In the genomic region with DNA sequence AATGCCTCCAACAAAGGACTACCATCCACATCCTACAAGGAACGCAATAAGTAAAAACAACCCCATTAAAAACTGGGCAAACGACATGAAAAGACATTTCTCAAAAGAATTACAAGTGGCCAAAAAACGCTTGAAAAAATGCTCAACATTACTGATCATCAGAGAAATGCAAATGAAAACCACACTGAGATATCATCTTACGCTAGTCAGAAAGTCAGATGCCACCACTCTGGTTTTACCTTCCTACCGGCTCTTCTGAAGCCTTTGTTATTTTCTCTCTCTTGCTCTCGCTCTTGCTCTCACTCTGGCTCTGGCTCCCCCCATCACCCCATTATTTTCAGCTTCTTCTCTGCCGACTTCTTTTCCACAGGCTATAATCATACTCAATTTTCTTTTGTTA, we compare ENCODE assay signal across 1 cellular context.
TF ChIP-seq lines count a peak whose summit lies in the region.

No MANE protein-coding gene starts in this region.

TF ChIP-seq in GM23338, 12 proteins besides CTCF, POLR2A, EP300 and RAD21 (continued from another document):
- TF ChIP-seq, protein P1, sequence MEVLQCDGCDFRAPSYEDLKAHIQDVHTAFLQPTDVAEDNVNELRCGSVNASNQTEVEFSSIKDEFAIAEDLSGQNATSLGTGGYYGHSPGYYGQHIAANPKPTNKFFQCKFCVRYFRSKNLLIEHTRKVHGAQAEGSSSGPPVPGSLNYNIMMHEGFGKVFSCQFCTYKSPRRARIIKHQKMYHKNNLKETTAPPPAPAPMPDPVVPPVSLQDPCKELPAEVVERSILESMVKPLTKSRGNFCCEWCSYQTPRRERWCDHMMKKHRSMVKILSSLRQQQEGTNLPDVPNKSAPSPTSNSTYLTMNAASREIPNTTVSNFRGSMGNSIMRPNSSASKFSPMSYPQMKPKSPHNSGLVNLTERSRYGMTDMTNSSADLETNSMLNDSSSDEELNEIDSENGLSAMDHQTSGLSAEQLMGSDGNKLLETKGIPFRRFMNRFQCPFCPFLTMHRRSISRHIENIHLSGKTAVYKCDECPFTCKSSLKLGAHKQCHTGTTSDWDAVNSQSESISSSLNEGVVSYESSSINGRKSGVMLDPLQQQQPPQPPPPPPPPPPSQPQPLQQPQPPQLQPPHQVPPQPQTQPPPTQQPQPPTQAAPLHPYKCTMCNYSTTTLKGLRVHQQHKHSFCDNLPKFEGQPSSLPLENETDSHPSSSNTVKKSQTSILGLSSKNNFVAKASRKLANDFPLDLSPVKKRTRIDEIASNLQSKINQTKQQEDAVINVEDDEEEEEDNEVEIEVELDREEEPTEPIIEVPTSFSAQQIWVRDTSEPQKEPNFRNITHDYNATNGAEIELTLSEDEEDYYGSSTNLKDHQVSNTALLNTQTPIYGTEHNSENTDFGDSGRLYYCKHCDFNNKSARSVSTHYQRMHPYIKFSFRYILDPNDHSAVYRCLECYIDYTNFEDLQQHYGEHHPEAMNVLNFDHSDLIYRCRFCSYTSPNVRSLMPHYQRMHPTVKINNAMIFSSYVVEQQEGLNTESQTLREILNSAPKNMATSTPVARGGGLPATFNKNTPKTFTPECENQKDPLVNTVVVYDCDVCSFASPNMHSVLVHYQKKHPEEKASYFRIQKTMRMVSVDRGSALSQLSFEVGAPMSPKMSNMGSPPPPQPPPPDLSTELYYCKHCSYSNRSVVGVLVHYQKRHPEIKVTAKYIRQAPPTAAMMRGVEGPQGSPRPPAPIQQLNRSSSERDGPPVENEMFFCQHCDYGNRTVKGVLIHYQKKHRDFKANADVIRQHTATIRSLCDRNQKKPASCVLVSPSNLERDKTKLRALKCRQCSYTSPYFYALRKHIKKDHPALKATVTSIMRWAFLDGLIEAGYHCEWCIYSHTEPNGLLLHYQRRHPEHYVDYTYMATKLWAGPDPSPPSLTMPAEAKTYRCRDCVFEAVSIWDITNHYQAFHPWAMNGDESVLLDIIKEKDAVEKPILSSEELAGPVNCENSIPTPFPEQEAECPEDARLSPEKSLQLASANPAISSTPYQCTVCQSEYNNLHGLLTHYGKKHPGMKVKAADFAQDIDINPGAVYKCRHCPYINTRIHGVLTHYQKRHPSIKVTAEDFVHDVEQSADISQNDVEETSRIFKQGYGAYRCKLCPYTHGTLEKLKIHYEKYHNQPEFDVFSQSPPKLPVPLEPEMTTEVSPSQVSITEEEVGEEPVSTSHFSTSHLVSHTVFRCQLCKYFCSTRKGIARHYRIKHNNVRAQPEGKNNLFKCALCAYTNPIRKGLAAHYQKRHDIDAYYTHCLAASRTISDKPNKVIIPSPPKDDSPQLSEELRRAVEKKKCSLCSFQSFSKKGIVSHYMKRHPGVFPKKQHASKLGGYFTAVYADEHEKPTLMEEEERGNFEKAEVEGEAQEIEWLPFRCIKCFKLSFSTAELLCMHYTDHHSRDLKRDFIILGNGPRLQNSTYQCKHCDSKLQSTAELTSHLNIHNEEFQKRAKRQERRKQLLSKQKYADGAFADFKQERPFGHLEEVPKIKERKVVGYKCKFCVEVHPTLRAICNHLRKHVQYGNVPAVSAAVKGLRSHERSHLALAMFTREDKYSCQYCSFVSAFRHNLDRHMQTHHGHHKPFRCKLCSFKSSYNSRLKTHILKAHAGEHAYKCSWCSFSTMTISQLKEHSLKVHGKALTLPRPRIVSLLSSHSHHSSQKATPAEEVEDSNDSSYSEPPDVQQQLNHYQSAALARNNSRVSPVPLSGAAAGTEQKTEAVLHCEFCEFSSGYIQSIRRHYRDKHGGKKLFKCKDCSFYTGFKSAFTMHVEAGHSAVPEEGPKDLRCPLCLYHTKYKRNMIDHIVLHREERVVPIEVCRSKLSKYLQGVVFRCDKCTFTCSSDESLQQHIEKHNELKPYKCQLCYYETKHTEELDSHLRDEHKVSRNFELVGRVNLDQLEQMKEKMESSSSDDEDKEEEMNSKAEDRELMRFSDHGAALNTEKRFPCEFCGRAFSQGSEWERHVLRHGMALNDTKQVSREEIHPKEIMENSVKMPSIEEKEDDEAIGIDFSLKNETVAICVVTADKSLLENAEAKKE (CRISPR knock-in tag; IDR thresholded peaks at IDR 0.05): no peak
- TF ChIP-seq ZNF114 (CRISPR knock-in tag; IDR thresholded peaks at IDR 0.05) (no peak), NANOG (IDR thresholded peaks at IDR 0.05; ENCODE audit: borderline replicate concordance) (no peak), POLR2AphosphoS5 (IDR thresholded peaks at IDR 0.05; ENCODE audit: low read depth) (no peak), ZNF331 (CRISPR knock-in tag; IDR thresholded peaks at IDR 0.05; ENCODE audit: low read depth) (no peak), EZH2 (IDR thresholded peaks at IDR 0.05; ENCODE audit: low read depth, unreplicated experiment) (no peak)
- TF ChIP-seq, protein P2, sequence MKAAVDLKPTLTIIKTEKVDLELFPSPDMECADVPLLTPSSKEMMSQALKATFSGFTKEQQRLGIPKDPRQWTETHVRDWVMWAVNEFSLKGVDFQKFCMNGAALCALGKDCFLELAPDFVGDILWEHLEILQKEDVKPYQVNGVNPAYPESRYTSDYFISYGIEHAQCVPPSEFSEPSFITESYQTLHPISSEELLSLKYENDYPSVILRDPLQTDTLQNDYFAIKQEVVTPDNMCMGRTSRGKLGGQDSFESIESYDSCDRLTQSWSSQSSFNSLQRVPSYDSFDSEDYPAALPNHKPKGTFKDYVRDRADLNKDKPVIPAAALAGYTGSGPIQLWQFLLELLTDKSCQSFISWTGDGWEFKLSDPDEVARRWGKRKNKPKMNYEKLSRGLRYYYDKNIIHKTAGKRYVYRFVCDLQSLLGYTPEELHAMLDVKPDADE (IDR thresholded peaks at IDR 0.05): no peak
- TF ChIP-seq, protein P3, sequence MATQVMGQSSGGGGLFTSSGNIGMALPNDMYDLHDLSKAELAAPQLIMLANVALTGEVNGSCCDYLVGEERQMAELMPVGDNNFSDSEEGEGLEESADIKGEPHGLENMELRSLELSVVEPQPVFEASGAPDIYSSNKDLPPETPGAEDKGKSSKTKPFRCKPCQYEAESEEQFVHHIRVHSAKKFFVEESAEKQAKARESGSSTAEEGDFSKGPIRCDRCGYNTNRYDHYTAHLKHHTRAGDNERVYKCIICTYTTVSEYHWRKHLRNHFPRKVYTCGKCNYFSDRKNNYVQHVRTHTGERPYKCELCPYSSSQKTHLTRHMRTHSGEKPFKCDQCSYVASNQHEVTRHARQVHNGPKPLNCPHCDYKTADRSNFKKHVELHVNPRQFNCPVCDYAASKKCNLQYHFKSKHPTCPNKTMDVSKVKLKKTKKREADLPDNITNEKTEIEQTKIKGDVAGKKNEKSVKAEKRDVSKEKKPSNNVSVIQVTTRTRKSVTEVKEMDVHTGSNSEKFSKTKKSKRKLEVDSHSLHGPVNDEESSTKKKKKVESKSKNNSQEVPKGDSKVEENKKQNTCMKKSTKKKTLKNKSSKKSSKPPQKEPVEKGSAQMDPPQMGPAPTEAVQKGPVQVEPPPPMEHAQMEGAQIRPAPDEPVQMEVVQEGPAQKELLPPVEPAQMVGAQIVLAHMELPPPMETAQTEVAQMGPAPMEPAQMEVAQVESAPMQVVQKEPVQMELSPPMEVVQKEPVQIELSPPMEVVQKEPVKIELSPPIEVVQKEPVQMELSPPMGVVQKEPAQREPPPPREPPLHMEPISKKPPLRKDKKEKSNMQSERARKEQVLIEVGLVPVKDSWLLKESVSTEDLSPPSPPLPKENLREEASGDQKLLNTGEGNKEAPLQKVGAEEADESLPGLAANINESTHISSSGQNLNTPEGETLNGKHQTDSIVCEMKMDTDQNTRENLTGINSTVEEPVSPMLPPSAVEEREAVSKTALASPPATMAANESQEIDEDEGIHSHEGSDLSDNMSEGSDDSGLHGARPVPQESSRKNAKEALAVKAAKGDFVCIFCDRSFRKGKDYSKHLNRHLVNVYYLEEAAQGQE (IDR thresholded peaks at IDR 0.05; ENCODE audit: unreplicated experiment): no peak
